11 cellular contexts compared by ENCODE assay signal in the genomic region with DNA sequence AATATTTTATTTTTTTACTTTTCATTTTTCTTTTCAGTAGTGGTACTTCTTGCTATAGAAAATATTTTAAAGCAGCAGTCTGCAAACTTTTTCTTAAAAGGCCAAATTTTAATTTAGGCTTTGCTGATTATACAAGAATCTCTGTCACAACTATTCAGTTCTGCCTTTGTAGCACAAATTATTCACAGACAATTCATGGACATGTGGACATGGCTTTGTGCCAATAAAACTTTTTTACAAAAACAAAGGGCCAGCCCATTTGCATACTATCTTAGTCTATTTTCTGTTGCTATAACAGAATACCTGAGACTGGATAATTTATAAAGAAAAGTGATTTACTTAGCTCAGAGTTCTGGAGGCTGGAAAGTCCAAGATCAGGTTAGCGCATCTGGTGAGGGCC.
"Had no signal": no experiment of that assay in that cellular context is flagged by ENCODE, and none has a peak within 500 bp of the region (broad histone marks: within the 10 kb centered on the region; RNA-seq: fewer than 3 reads in every experiment).

No MANE protein-coding gene starts in this region.

- H3K4me1 Mint-ChIP-seq: IgD-negative memory B cell had no signal

- H3K4me2 ChIP-seq: GM23338 had no signal

- H3K4me3 Mint-ChIP-seq: GM23338, H9, HFFc6, IgD-negative memory B cell had no signal

- DNase-seq: H9, HCEC 1CT, HFFc6, Kasumi-1, KG1 had no signal

- ATAC-seq: GM23338, HepG2 had no signal

- H3K36me3 Mint-ChIP-seq: IgD-negative memory B cell had no signal

- H3K9me3 Mint-ChIP-seq: GM23338, H9, HFFc6, IgD-negative memory B cell had no signal

- H3K4me3 ChIP-seq: GM23338 had no signal

- H2AFZ ChIP-seq: GM23338 had no signal

- FAIRE-seq: H1, H54, HepG2, HTR-8/SVneo had no signal

- H3K27me3 Mint-ChIP-seq: IgD-negative memory B cell had no signal

- H3K27ac Mint-ChIP-seq: GM23338, H9, HFFc6 had no signal
